Comparison of ENCODE assay signal across 19 cellular contexts in genomic region chr1:119375366-119375765, GRCh38.
DNase-seq lines count a peak whose midpoint lies in the region; ATAC-seq lines count a peak whose summit lies in the region.
"Had no signal": no experiment of that assay in that cellular context is flagged by ENCODE, and none has a peak within 500 bp of the region (broad histone marks: within the 10 kb centered on the region; RNA-seq: fewer than 3 reads in every experiment).

No MANE protein-coding gene starts in this region.

- DNase-seq in activated naive CD4-positive, alpha-beta T cell treated with Interleukin-2 at 50 U/mL for 16 hours, result no peak
- DNase-seq in NCI-H1930 (lab: John Stamatoyannopoulos, UW), result no peak
- DNase-seq: ACHN; BE2C; C1 segment of cervical spinal cord; CD4-positive, CD25-positive, alpha-beta regulatory T cell; CD8-positive, alpha-beta memory T cell; COR-L47; DMS 273 treated with DMSO at 0.1 percent for 48 hours; DMS53; DND-41; EL; HCEC 1CT; KG1 had no signal

- ATAC-seq in GM18873 (IDR thresholded peaks at IDR 0.05; ENCODE audit: low FRiP score, unreplicated experiment) (peak; percentile 55), HG03039 (IDR thresholded peaks at IDR 0.05; ENCODE audit: unreplicated experiment) (peak; percentile 49), HG03378 (IDR thresholded peaks at IDR 0.05; ENCODE audit: unreplicated experiment) (peak; percentile 51), GM18517 (IDR thresholded peaks at IDR 0.05; ENCODE audit: unreplicated experiment) (no peak)
- ATAC-seq: GM23338 had no signal
